In the genomic region with DNA sequence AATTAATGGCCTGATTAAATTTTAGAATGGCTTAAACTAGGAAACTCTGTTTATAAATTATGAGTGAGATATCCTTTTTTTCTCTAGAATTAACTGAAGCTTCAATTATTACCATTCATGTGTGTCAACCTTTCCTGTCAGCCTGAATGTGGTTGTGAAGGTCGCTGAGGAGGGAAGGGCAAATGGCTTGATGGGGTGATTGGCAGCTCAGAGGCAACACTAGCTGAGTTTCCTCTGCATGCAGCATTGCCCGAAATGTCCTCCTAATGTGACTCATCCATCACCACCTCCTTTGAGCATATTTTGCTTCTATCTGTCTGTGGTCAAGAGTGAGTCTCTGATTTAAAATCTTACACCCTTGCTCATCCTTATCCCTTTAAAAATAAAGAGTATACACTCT, we compare ENCODE assay signal across 31 cellular contexts.
"Had no signal": no experiment of that assay in that cellular context is flagged by ENCODE, and none has a peak within 500 bp of the region (broad histone marks: within the 10 kb centered on the region; RNA-seq: fewer than 3 reads in every experiment).

No MANE protein-coding gene starts in this region.

- FAIRE-seq: astrocyte, TTC549 had no signal

- H3K9me3 ChIP-seq: adrenal gland, body of pancreas, breast epithelium had no signal

- H3K36me3 ChIP-seq: adrenal gland, brain microvascular endothelial cell, breast epithelium had no signal

- H3K27ac ChIP-seq: adrenal gland, body of pancreas, brain microvascular endothelial cell, breast epithelium, VCaP had no signal

- DNase-seq: activated B cell treated with CpG ODN at 0.5 μM for 24 hours; activated CD4-positive, alpha-beta memory T cell treated with anti-CD3 and anti-CD28 coated beads for 36 hours; activated CD4-positive, alpha-beta T cell treated with anti-CD3 and anti-CD28 coated beads for 4 hours; activated CD4-positive, alpha-beta T cell treated with anti-CD3 and anti-CD28 coated beads, Interleukin-2, amount 10 ng/mL, durations not matched to agents 24 days and 14 days; activated CD4-positive, alpha-beta T cell treated with anti-CD3 and anti-CD28 coated beads, Interleukin-2, amount 50 U/mL, for 1 hour; activated CD4-positive, alpha-beta T cell treated with anti-CD3 and anti-CD28 coated beads, Interleukin-2, amount 50 U/mL, for 4 hours; activated CD4-positive, CD25-positive, alpha-beta regulatory T cell treated with anti-CD3 and anti-CD28 coated beads, Interleukin-2, amount 50 U/mL, for 72 hours; activated CD8-positive, alpha-beta memory T cell treated with anti-CD3 and anti-CD28 coated beads, Interleukin-2, amount 50 U/mL, for 4 hours; activated CD8-positive, alpha-beta T cell treated with anti-CD3 and anti-CD28 coated beads for 36 hours; activated effector memory CD4-positive, alpha-beta T cell treated with anti-CD3 and anti-CD28 coated beads, Interleukin-2, amount 50 U/mL, for 16 hours; activated gamma-delta T cell treated with Interleukin-2 at 50 U/mL for 16 hours; activated naive CD4-positive, alpha-beta T cell; activated naive CD4-positive, alpha-beta T cell treated with anti-CD3 and anti-CD28 coated beads for 36 hours; activated naive CD4-positive, alpha-beta T cell treated with anti-CD3 and anti-CD28 coated beads, Interleukin-2, amount 50 U/mL, for 16 hours; activated naive CD8-positive, alpha-beta T cell treated with anti-CD3 and anti-CD28 coated beads for 36 hours; activated T-cell treated with anti-CD3 and anti-CD28 coated beads for 4 hours; activated T-cell treated with anti-CD3 and anti-CD28 coated beads, Interleukin-2, amount 50 U/mL, for 1 hour; activated T-cell treated with anti-CD3 and anti-CD28 coated beads, Interleukin-2, amount 50 U/mL, for 4 hours; activated T-cell treated with anti-CD3 and anti-CD28 coated beads, Interleukin-2, amount 50 U/mL, for 72 hours; adrenal gland; amniotic stem cell; aorta; body of pancreas; brain microvascular endothelial cell; central memory CD4-positive, alpha-beta T cell; T-helper 2 cell; T-helper 9 cell had no signal

- H3K27me3 ChIP-seq: adrenal gland, body of pancreas, brain microvascular endothelial cell, breast epithelium had no signal

- H3K4me3 ChIP-seq: adrenal gland, body of pancreas, breast epithelium had no signal

- H3K4me1 ChIP-seq: adrenal gland, body of pancreas, breast epithelium had no signal
